In the genomic region with DNA sequence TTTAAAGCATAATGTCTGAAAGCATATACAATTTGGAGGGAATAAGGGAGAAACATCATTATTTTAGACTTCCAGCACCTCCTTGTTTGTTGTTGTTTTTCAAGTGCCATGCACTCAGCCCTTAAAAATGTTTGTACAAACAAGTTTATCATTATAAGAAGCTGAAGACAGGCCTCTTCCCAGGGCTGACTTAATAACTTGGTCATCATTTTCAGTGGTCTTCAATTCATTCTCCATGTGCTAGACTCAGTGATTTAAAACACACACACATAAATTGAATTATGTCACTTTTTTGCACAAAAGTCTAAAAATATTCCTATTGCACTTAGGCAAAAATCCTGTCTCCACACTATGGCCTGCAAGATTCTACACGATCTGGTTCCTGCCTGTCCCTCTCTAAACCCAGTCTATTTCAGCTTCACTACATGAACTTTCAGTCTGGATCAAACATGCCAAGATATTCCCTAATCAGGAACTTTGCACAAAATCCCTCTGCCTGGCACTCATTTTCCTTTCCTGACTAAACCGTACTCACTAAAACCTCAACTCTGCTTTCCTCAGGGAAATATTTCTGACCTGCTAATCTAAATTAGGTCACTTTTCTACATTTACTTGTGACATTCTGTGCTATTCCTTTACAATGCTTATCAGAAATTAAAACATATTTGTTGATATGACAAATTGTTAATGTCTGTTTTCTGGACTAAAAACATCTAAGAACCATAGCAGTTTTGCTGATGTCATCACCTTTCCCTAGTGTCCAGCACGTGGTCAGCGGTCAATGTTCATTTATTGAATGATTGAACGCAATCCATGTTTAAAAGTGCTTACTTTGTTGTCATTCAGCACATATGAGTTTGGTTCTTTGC, we compare ENCODE assay signal across 9 cellular contexts. TPM values are rescaled to one million over a fixed set of nuclear protein-coding genes. Genes with fewer than 3 reads are reported as not detected.
DNase-seq lines count a peak whose midpoint lies in the region; ATAC-seq lines count a peak whose summit lies in the region.
"Had no signal": no experiment of that assay in that cellular context is flagged by ENCODE, and none has a peak within 500 bp of the region (broad histone marks: within the 10 kb centered on the region; RNA-seq: fewer than 3 reads in every experiment).

No MANE protein-coding gene starts in this region.

- ATAC-seq in GM18870 (IDR thresholded peaks at IDR 0.05; ENCODE audit: unreplicated experiment) (peak; percentile 27), GM21825 (IDR thresholded peaks at IDR 0.05; ENCODE audit: unreplicated experiment) (peak; percentile 27), T-helper 17 cell (peak; percentile 15), HG03469 (IDR thresholded peaks at IDR 0.05; ENCODE audit: unreplicated experiment) (no peak)

- peaks cover 47% of the 10 kb centered on the region for H3K4me1 Mint-ChIP-seq in T-helper 17 cell

- H3K4me1 ChIP-seq in rectal smooth muscle tissue (ENCODE audit: control insufficient read depth, insufficient read depth, low read length), result no peaks in the 10 kb centered on the region

- H3K27ac Mint-ChIP-seq in T-helper 17 cell, result peak overlapping the region; percentile 96

- no peak overlapping the region for H3K9ac ChIP-seq in rectal smooth muscle tissue (ENCODE audit: low read length)

- no peaks in the 10 kb centered on the region for H3K27me3 Mint-ChIP-seq in T-helper 17 cell

- intact Hi-C loops in posterior vena cava (cut with DNase I), result no loop called here

- peak overlapping the region; percentile 20 for H3K4me3 ChIP-seq in rectal smooth muscle tissue (ENCODE audit: low read length)

- H3K4me3 Mint-ChIP-seq in T-helper 17 cell, result peak overlapping the region; percentile 82

- H3K27me3 ChIP-seq in rectal smooth muscle tissue (ENCODE audit: control insufficient read depth, insufficient read depth, low read length), result no peaks in the 10 kb centered on the region

- DNase-seq in T-helper 17 cell (no peak), posterior vena cava (ENCODE audit: low spot score) (no peak), NCI-H1436 treated with DMSO at 0.1 percent for 48 hours (lab: John Stamatoyannopoulos, UW) (no peak), NCI-H2196 treated with DMSO at 0.1 percent for 48 hours (lab: John Stamatoyannopoulos, UW; ENCODE audit: unreplicated experiment) (no peak)
- DNase-seq: amniotic stem cell had no signal

- peaks cover 7% of the 10 kb centered on the region for H3K36me3 Mint-ChIP-seq in T-helper 17 cell (ENCODE audit: low read depth)

- H3K27ac ChIP-seq in rectal smooth muscle tissue (ENCODE audit: low read depth, low read length), result no peak overlapping the region

- no peaks in the 10 kb centered on the region for H3K36me3 ChIP-seq in rectal smooth muscle tissue (ENCODE audit: control insufficient read depth, insufficient read depth, low read length)

- H3K9me3 ChIP-seq in T-helper 17 cell (ENCODE audit: control insufficient read depth, low read length, poor library complexity, severe bottlenecking), result no peaks in the 10 kb centered on the region

RNA-seq across cellular contexts. Expression of gene GBP5, which starts 14.8 kb away (rescaled TPM):
- total RNA-seq in T-helper 17 cell, result 100 to 1,000 TPM; 122 to 132 TPM
- 1 to 10 TPM; 1.6 to 3.9 TPM for total RNA-seq in posterior vena cava

Comparison
In these comparisons a context has a peak if more than half of its experiments do, and no peak if none do; other contexts are left out.
1. RNA of gene GBP5, which starts 14.8 kb away (total RNA-seq): 122 to 132 TPM in T-helper 17 cell; 1.6 to 3.9 TPM in posterior vena cava; every median in the first group is over 10 times any median in the second.